8 cellular contexts compared by ENCODE assay signal in genomic region chr1:67833595-67833926, GRCh38. TPM values are rescaled to one million over a fixed set of nuclear protein-coding genes. Genes with fewer than 3 reads are reported as not detected.
DNase-seq lines count a peak whose midpoint lies in the region; ATAC-seq and FAIRE-seq lines count a peak whose summit lies in the region.

No MANE protein-coding gene starts in this region.

- no peaks in the 10 kb centered on the region for H3K27me3 ChIP-seq in HAP-1 (ENCODE audit: low read depth)

- no peaks in the 10 kb centered on the region for H3K36me3 Mint-ChIP-seq in activated CD4-positive, alpha-beta memory T cell treated with anti-CD3 and anti-CD28 coated beads, Interleukin-2, amount 10 ng/mL, durations not matched to agents 7 days and 5 days (ENCODE audit: low read depth)

- ATAC-seq in Right ventricle myocardium superior (ENCODE audit: poor library complexity) (peak; percentile 26), sciatic nerve (peak; percentile 29), HG02970 (IDR thresholded peaks at IDR 0.05; ENCODE audit: low FRiP score, unreplicated experiment) (no peak), HG02884 (IDR thresholded peaks at IDR 0.05; ENCODE audit: unreplicated experiment) (no peak), HG03108 (IDR thresholded peaks at IDR 0.05; ENCODE audit: unreplicated experiment) (no peak)

- no peak for FAIRE-seq in RCC 7860 (lab: Jason Lieb, UNC)

- POLR2A ChIA-PET in activated CD4-positive, alpha-beta memory T cell treated with anti-CD3 and anti-CD28 coated beads, Interleukin-2, amount 10 ng/mL, durations not matched to agents 7 days and 5 days (lab: Charles Lee), result interaction anchor here (0.6 kb wide), 1 partner anchor 26 kb away, joined by 3 read pairs; no protein-coding TSS in a partner anchor

- H3K4me1 Mint-ChIP-seq in activated CD4-positive, alpha-beta memory T cell treated with anti-CD3 and anti-CD28 coated beads, Interleukin-2, amount 10 ng/mL, durations not matched to agents 7 days and 5 days, result peaks cover 16% of the 10 kb centered on the region

- intact Hi-C loops in Right ventricle myocardium superior (cut with DNase I) (loop anchor here (5.0 to 10.0 kb wide), 2 partner anchors 66 to 299 kb away; no protein-coding TSS in a partner anchor), sciatic nerve (cut with DNase I) (no loop called here)

- H3K36me3 ChIP-seq in HAP-1 (replicated peaks), result peaks cover 4% of the 10 kb centered on the region

- CTCF ChIA-PET in activated CD4-positive, alpha-beta memory T cell treated with anti-CD3 and anti-CD28 coated beads, Interleukin-2, amount 10 ng/mL, durations not matched to agents 7 days and 5 days (lab: Charles Lee), result no interaction called here

- in situ Hi-C loops in HAP-1 (cut with MboI; ENCODE audit: low sequenced_read_pairs), result no loop called here

- DNase-seq in HAP-1 (ENCODE audit: low spot score in 2 of 2) (no peak), Right ventricle myocardium superior (no peak), sciatic nerve (ENCODE audit: low spot score) (no peak), RCC 7860 (ENCODE audit: low spot score) (no peak)
- no peak for DNase-seq in activated CD4-positive, alpha-beta memory T cell treated with anti-CD3 and anti-CD28 coated beads, Interleukin-2, amount 10 ng/mL, durations not matched to agents 7 days and 5 days

- no peak overlapping the region for H3K27ac Mint-ChIP-seq in activated CD4-positive, alpha-beta memory T cell treated with anti-CD3 and anti-CD28 coated beads, Interleukin-2, amount 10 ng/mL, durations not matched to agents 7 days and 5 days

- no peaks in the 10 kb centered on the region for H3K9me3 Mint-ChIP-seq in activated CD4-positive, alpha-beta memory T cell treated with anti-CD3 and anti-CD28 coated beads, Interleukin-2, amount 10 ng/mL, durations not matched to agents 7 days and 5 days

- peaks cover 67% of the 10 kb centered on the region for H3K27me3 Mint-ChIP-seq in activated CD4-positive, alpha-beta memory T cell treated with anti-CD3 and anti-CD28 coated beads, Interleukin-2, amount 10 ng/mL, durations not matched to agents 7 days and 5 days

- peaks cover 56% of the 10 kb centered on the region for H3K4me1 ChIP-seq in HAP-1

- H3K9me3 ChIP-seq in HAP-1, result no peaks in the 10 kb centered on the region

- peak overlapping the region; percentile 58 for H3K4me3 ChIP-seq in HAP-1

- peak overlapping the region; percentile 45 for H3K4me3 Mint-ChIP-seq in activated CD4-positive, alpha-beta memory T cell treated with anti-CD3 and anti-CD28 coated beads, Interleukin-2, amount 10 ng/mL, durations not matched to agents 7 days and 5 days

RNA-seq across cellular contexts. Expression of gene GNG12, which starts 0.3 kb away (rescaled TPM):
- total RNA-seq in activated CD4-positive, alpha-beta memory T cell treated with anti-CD3 and anti-CD28 coated beads, Interleukin-2, amount 10 ng/mL, durations not matched to agents 7 days and 5 days, result under 1 TPM; 0.05 TPM
- 31.9 TPM for total RNA-seq in Right ventricle myocardium superior
- total RNA-seq in sciatic nerve, result 67.8 TPM

Comparison
In these comparisons a context has a peak if more than half of its experiments do, and no peak if none do; other contexts are left out.
1. ATAC-seq: peak in Right ventricle myocardium superior (single experiment) and sciatic nerve (single experiment); none in HG02970 (single experiment), HG02884 (single experiment) and HG03108 (single experiment).
2. RNA of gene GNG12, which starts 0.3 kb away (total RNA-seq): 67.8 TPM in sciatic nerve (single experiment) and 31.9 TPM in Right ventricle myocardium superior (single experiment); 0.05 TPM in activated CD4-positive, alpha-beta memory T cell treated with anti-CD3 and anti-CD28 coated beads, Interleukin-2, amount 10 ng/mL, durations not matched to agents 7 days and 5 days; every median in the first group is over 10 times any median in the second.